Comparison of ENCODE assay signal across 34 cellular contexts in the genomic region with DNA sequence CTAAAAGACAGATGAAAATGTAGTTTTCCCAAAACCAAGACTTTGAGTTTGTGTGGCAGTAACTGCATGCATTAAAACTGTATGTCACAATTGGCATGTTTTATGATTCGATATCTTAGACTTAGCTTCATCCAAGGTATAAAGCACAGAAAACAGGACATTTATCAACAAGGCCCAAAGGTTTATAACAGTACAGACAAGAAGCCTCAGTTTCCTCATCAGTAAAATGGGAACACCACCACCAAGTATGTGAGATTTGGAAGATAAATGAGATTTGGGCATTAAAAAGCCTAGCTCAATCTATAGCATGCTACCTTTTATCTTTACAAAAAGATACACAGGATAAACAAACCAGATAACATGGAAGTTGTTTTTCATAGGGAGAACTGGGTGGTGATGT.
"Had no signal": no experiment of that assay in that cellular context is flagged by ENCODE, and none has a peak within 500 bp of the region (broad histone marks: within the 10 kb centered on the region; RNA-seq: fewer than 3 reads in every experiment).

No MANE protein-coding gene starts in this region.

- DNase-seq: Karpas-422, Kasumi-1, MM.1S, MV-4-11, NCI-H1048, NCI-H1092, NCI-H1092 treated with DMSO at 0.1 percent for 48 hours, NCI-H1105, NCI-H1105 treated with DMSO at 0.1 percent for 48 hours, NCI-H1417, NCI-H1417 treated with DMSO at 0.1 percent for 48 hours, NCI-H1436, NCI-H1436 treated with DMSO at 0.1 percent for 48 hours, NCI-H146, NCI-H1694, NCI-H1694 treated with DMSO at 0.1 percent for 48 hours, NCI-H187, NCI-H187 treated with DMSO at 0.1 percent for 48 hours, NCI-H1930, NCI-H2029, NCI-H2029 treated with DMSO at 0.1 percent for 48 hours, NCI-H2081, NCI-H2081 treated with DMSO at 0.1 percent for 48 hours, NCI-H2107, NCI-H2171, NCI-H2171 treated with DMSO at 0.1 percent for 48 hours, NCI-H2227 treated with DMSO at 0.1 percent for 48 hours, NCI-H226, NCI-H345, NCI-H446, NCI-H446 treated with DMSO at 0.1 percent for 48 hours, NCI-H510A, NCI-H510A treated with DMSO at 0.1 percent for 48 hours, NCI-H524 had no signal
